In genomic region chr11:84249344-84250135, GRCh38 we compare ENCODE assay signal across 12 cellular contexts.
DNase-seq lines count a peak whose midpoint lies in the region; ATAC-seq and TF ChIP-seq lines count a peak whose summit lies in the region.
"Had no signal": no experiment of that assay in that cellular context is flagged by ENCODE, and none has a peak within 500 bp of the region (broad histone marks: within the 10 kb centered on the region; RNA-seq: fewer than 3 reads in every experiment).

No MANE protein-coding gene starts in this region.

- no peak overlapping the region for H3K27ac Mint-ChIP-seq in naive thymus-derived CD8-positive, alpha-beta T cell

- no peak overlapping the region for H3K4me3 Mint-ChIP-seq in naive thymus-derived CD8-positive, alpha-beta T cell

- H3K36me3 ChIP-seq in SK-N-SH (replicated peaks in 1 of 2; ENCODE audit: control insufficient read depth in 1 of 2, insufficient read depth in 2 of 2, low read length in 1 of 2), result no peaks in the 10 kb centered on the region
- H3K36me3 ChIP-seq: BE2C had no signal

- H3K4me1 Mint-ChIP-seq in naive thymus-derived CD8-positive, alpha-beta T cell, result no peaks in the 10 kb centered on the region

- H4K20me1 ChIP-seq in SK-N-SH (ENCODE audit: insufficient read depth), result no peaks in the 10 kb centered on the region

- no peak overlapping the region for H3K4me2 ChIP-seq in SK-N-SH

- peaks cover 0 to 32% (median 3%) of the 10 kb centered on the region in 9 donors for H3K9me3 Mint-ChIP-seq in naive thymus-derived CD8-positive, alpha-beta T cell

- no peaks in the 10 kb centered on the region for H3F3A ChIP-seq in SK-N-SH (replicated peaks; ENCODE audit: insufficient read depth)

- CTCF ChIA-PET in SK-N-SH (lab: Yijun Ruan, JAX), result interaction anchor here (1.1 to 1.6 kb wide), 3 partner anchors 10 to 422 kb away, joined by 3 to 4 read pairs (median 3); no protein-coding TSS in a partner anchor

- H3K27me3 Mint-ChIP-seq in naive thymus-derived CD8-positive, alpha-beta T cell, result no peaks in the 10 kb centered on the region

- H3K9me2 ChIP-seq in SK-N-SH, result no peaks in the 10 kb centered on the region

- TF ChIP-seq EP300 in SK-N-SH (IDR thresholded peaks at IDR 0.05; ENCODE audit: borderline replicate concordance in 1 of 2, low read depth in 1 of 2, low read length in 1 of 2), result no peak

- H3K27ac ChIP-seq in SK-N-SH (ENCODE audit: low read depth in 2 of 2, low read length in 1 of 2), result no peak overlapping the region
- H3K27ac ChIP-seq: psoas muscle had no signal

- H2AFZ ChIP-seq in SK-N-SH (ENCODE audit: low read depth), result no peak overlapping the region

- no peak overlapping the region for H3K4me3 ChIP-seq in GM12865 (ENCODE audit: low read depth, low read length)
- no peak overlapping the region for H3K4me3 ChIP-seq in SK-N-SH (ENCODE audit: low read depth in 2 of 2, low read length in 1 of 2)
- H3K4me3 ChIP-seq: psoas muscle had no signal

- H3K27me3 ChIP-seq in SK-N-SH (ENCODE audit: insufficient read depth), result no peaks in the 10 kb centered on the region
- H3K27me3 ChIP-seq: BE2C had no signal

- no peaks in the 10 kb centered on the region for H3K9me3 ChIP-seq in SK-N-SH
- H3K9me3 ChIP-seq: BE2C, psoas muscle had no signal

- WGBS in SK-N-SH (ENCODE audit: low lambda C conversion rate), result 76% methylated on average over 4 of the region's 4 CpGs

- ATAC-seq in GM21381 (IDR thresholded peaks at IDR 0.05; ENCODE audit: unreplicated experiment) (peak; percentile 73), HG03175 (IDR thresholded peaks at IDR 0.05; ENCODE audit: unreplicated experiment) (peak; percentile 54), esophagus mucosa (peak; percentile 71)
- no peak for ATAC-seq in naive thymus-derived CD8-positive, alpha-beta T cell
- ATAC-seq: psoas muscle had no signal

- H3K4me1 ChIP-seq in SK-N-SH (ENCODE audit: control insufficient read depth in 1 of 2, insufficient read depth in 2 of 2, low read depth in 1 of 2, low read length in 1 of 2), result no peaks in the 10 kb centered on the region; a peak in 1 of 4 replicates
- H3K4me1 ChIP-seq: BE2C, psoas muscle had no signal

- POLR2A ChIA-PET in naive thymus-derived CD8-positive, alpha-beta T cell (lab: Charles Lee), result no interaction called here
- POLR2A ChIA-PET in SK-N-SH (lab: Yijun Ruan, JAX), result no interaction called here

- no peak overlapping the region for H3K9ac ChIP-seq in SK-N-SH

- TF ChIP-seq CTCF in GM12865 (IDR thresholded peaks at IDR 0.05; ENCODE audit: insufficient read depth, low read depth, low read length, missing control alignments) (no peak), SK-N-SH (IDR thresholded peaks at IDR 0.05) (no peak)

- DNase-seq in GM12865 (ENCODE audit: low read depth) (peak; percentile 53), SK-N-SH (no peak), NCI-H187 (lab: John Stamatoyannopoulos, UW) (no peak), NCI-H187 treated with DMSO at 0.1 percent for 48 hours (lab: John Stamatoyannopoulos, UW) (no peak)
- DNase-seq in naive thymus-derived CD8-positive, alpha-beta T cell, result no peak
- DNase-seq: BE2C, dermis blood vessel endothelial cell, NCI-H524 treated with DMSO at 0.1 percent for 48 hours, psoas muscle had no signal

- TF ChIP-seq RAD21 in SK-N-SH (IDR thresholded peaks at IDR 0.05; ENCODE audit: low read length), result no peak

- no peaks in the 10 kb centered on the region for H3K36me3 Mint-ChIP-seq in naive thymus-derived CD8-positive, alpha-beta T cell

- H3K79me2 ChIP-seq in SK-N-SH (ENCODE audit: insufficient read depth), result no peaks in the 10 kb centered on the region

TF ChIP-seq in SK-N-SH, 30 proteins besides CTCF, POLR2A, EP300 and RAD21:
- TF ChIP-seq JUND (IDR thresholded peaks at IDR 0.05) (no peak), ZBTB33 (IDR thresholded peaks at IDR 0.05; ENCODE audit: borderline replicate concordance, low read depth) (no peak), MXI1 (IDR thresholded peaks at IDR 0.05; ENCODE audit: low read depth, low read length) (no peak)

Comparison
In these comparisons a context has a peak if more than half of its experiments do, and no peak if none do; other contexts are left out.
1. ATAC-seq: peak in GM21381 (single experiment), HG03175 (single experiment) and esophagus mucosa (single experiment); none in naive thymus-derived CD8-positive, alpha-beta T cell (0 of 2).